ENCODE assay signal across 30 cellular contexts in genomic region chr11:113567097-113567496, GRCh38.
"Had no signal": no experiment of that assay in that cellular context is flagged by ENCODE, and none has a peak within 500 bp of the region (broad histone marks: within the 10 kb centered on the region; RNA-seq: fewer than 3 reads in every experiment).

No MANE protein-coding gene starts in this region.

- H3K9me3 ChIP-seq: ovary, prostate gland, right lobe of liver, sigmoid colon, suprapubic skin, testis, tibial artery, transverse colon, upper lobe of right lung, uterus had no signal

- ATAC-seq: naive thymus-derived CD8-positive, alpha-beta T cell; right cardiac atrium; right lobe of liver; stimulated activated memory B cell treated with anti-CD40 and anti-IgM and Interleukin-4, amounts not matched to agents 10 μg/mL and 1 μg/mL and 100 μg/mL, for 72 hours; stimulated activated naive CD8-positive, alpha-beta T cell treated with anti-CD3 and anti-CD28 coated beads, Interleukin-15, amount 100 ng/mL, for 72 hours; stimulated activated naive CD8-positive, alpha-beta T cell treated with anti-CD3 and anti-CD28 coated beads, Interleukin-15, Interleukin-2, amounts not matched to agents 100 U/mL and 50 U/mL, for 24 hours had no signal

- H3K9ac ChIP-seq: neural progenitor cell, parathyroid adenoma had no signal

- H3K4me3 Mint-ChIP-seq: naive B cell; naive thymus-derived CD8-positive, alpha-beta T cell; natural killer cell treated with Interleukin-12 subunit alpha and Interleukin-12 subunit beta and Interleukin-15 and Interleukin-18, amount 100 ng/mL, for 72 hours; nephron progenitor cell; stimulated activated memory B cell treated with anti-CD40 and anti-IgM and Interleukin-4, amounts not matched to agents 10 μg/mL and 1 μg/mL and 100 μg/mL, for 72 hours; stimulated activated naive CD8-positive, alpha-beta T cell treated with anti-CD3 and anti-CD28 coated beads, Interleukin-15, amount 100 ng/mL, for 72 hours; type B pancreatic cell had no signal

- H3K36me3 Mint-ChIP-seq: naive B cell; naive thymus-derived CD8-positive, alpha-beta T cell; natural killer cell treated with Interleukin-12 subunit alpha and Interleukin-12 subunit beta and Interleukin-15 and Interleukin-18, amount 100 ng/mL, for 72 hours; neural progenitor cell; stimulated activated memory B cell treated with anti-CD40 and anti-IgM and Interleukin-4, amounts not matched to agents 10 μg/mL and 1 μg/mL and 100 μg/mL, for 72 hours; type B pancreatic cell had no signal

- H3K4me1 ChIP-seq: parathyroid adenoma, prostate gland, right lobe of liver, testis, transverse colon, upper lobe of right lung, uterus had no signal

- H3K4me1 Mint-ChIP-seq: naive B cell; naive thymus-derived CD8-positive, alpha-beta T cell; stimulated activated memory B cell treated with anti-CD40 and anti-IgM and Interleukin-4, amounts not matched to agents 10 μg/mL and 1 μg/mL and 100 μg/mL, for 72 hours; stimulated activated naive CD8-positive, alpha-beta T cell treated with anti-CD3 and anti-CD28 coated beads, Interleukin-15, amount 100 ng/mL, for 72 hours had no signal

- H3K79me2 ChIP-seq: parathyroid adenoma had no signal

- H3K4me3 ChIP-seq: neural progenitor cell, ovary, prostate gland, right lobe of liver, sigmoid colon, suprapubic skin, testis, tibial artery, transverse colon, upper lobe of right lung, uterus had no signal

- H3K9me3 Mint-ChIP-seq: naive B cell; naive thymus-derived CD8-positive, alpha-beta T cell; natural killer cell treated with Interleukin-12 subunit alpha and Interleukin-12 subunit beta and Interleukin-15 and Interleukin-18, amount 100 ng/mL, for 72 hours; nephron progenitor cell; neural progenitor cell; stimulated activated memory B cell treated with anti-CD40 and anti-IgM and Interleukin-4, amounts not matched to agents 10 μg/mL and 1 μg/mL and 100 μg/mL, for 72 hours; stimulated activated naive CD8-positive, alpha-beta T cell treated with anti-CD3 and anti-CD28 coated beads, Interleukin-15, amount 100 ng/mL, for 72 hours; type B pancreatic cell had no signal

- H3K36me3 ChIP-seq: neural progenitor cell, ovary, prostate gland, right lobe of liver, sigmoid colon, suprapubic skin, tibial artery, transverse colon, upper lobe of right lung, uterus had no signal

- H3K27me3 ChIP-seq: neural progenitor cell, ovary, right lobe of liver, sigmoid colon, testis, transverse colon, upper lobe of right lung, uterus had no signal

- H2AFZ ChIP-seq: neural progenitor cell, parathyroid adenoma had no signal

- DNase-seq: naive B cell; naive thymus-derived CD8-positive, alpha-beta T cell; nephron progenitor cell; occipital lobe; ovary; posterior cingulate gyrus; right cardiac atrium; right lobe of liver; sigmoid colon; small intestine; stimulated activated CD4-positive, alpha-beta T cell treated with anti-CD3 and anti-CD28 coated beads, Interleukin-15, amount 100 ng/mL, for 24 hours; stimulated activated CD4-positive, alpha-beta T cell treated with anti-CD3 and anti-CD28 coated beads, Interleukin-4, amount 100 ng/mL, for 1 hour; stimulated activated CD4-positive, alpha-beta T cell treated with anti-CD3 and anti-CD28 coated beads, Interleukin-4, amount 100 ng/mL, for 4 hours; stimulated activated CD8-positive, alpha-beta memory T cell treated with anti-CD3 and anti-CD28 coated beads, Interleukin-4, amount 100 ng/mL, for 48 hours; stimulated activated naive CD4-positive, alpha-beta T cell; stimulated activated naive CD8-positive, alpha-beta T cell treated with anti-CD3 and anti-CD28 coated beads, Interleukin-15, amount 100 ng/mL, for 72 hours; stimulated activated naive CD8-positive, alpha-beta T cell treated with anti-CD3 and anti-CD28 coated beads, Interleukin-15, Interleukin-2, amounts not matched to agents 100 U/mL and 50 U/mL, for 24 hours; substantia nigra; testis; tibial artery; transverse colon; upper lobe of right lung; uterus had no signal

- H3K27ac ChIP-seq: neural progenitor cell, ovary, parathyroid adenoma, prostate gland, right lobe of liver, sigmoid colon, suprapubic skin, testis, tibial artery, transverse colon, upper lobe of right lung, uterus had no signal

- H3K27ac Mint-ChIP-seq: naive B cell; natural killer cell treated with Interleukin-12 subunit alpha and Interleukin-12 subunit beta and Interleukin-15 and Interleukin-18, amount 100 ng/mL, for 72 hours; nephron progenitor cell; stimulated activated memory B cell treated with anti-CD40 and anti-IgM and Interleukin-4, amounts not matched to agents 10 μg/mL and 1 μg/mL and 100 μg/mL, for 72 hours; type B pancreatic cell had no signal
